Comparison of ENCODE assay signal across 8 cellular contexts in the genomic region with DNA sequence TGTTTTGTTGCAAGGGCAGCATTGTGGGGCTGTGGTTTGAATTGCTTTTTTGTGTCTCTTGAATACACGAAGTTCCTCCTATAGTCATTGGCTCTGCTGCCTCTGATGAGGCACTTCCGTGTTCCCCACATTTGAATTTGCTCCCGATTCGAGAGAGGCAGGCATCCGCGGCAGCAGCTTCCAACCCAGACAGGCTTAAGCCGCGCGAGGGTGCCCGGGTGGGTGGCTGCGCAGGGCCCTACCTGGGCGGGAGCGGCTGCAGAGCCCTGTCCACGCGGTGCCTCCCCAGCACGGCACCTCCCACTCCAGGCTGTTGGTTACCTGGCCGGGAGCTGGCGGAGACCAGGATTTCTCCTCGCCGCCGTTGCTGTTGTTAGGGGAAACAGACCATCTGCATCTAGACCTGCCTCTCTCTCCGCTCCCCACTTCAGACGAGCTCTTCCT.
DNase-seq lines count a peak whose midpoint lies in the region; ATAC-seq and TF ChIP-seq lines count a peak whose summit lies in the region.

No MANE protein-coding gene starts in this region.

- POLR2A ChIA-PET in T-cell (lab: Charles Lee) = no interaction called here

- peaks cover 8 to 13% of the 10 kb centered on the region in 2 donors for H3K27me3 Mint-ChIP-seq in T-cell

- DNase-seq in COLO668 (lab: John Stamatoyannopoulos, UW; ENCODE audit: unreplicated experiment) = peak; percentile 91
- peak in 24 of 34 experiments; percentile 1 to 47 (median 11) for DNase-seq in T-cell
- DNase-seq in colonic mucosa = peak; percentile 71
- DNase-seq in vagina (ENCODE audit: extremely low spot score in 2 of 2) = no peak
- DNase-seq in SKM-1 (lab: John Stamatoyannopoulos, UW; ENCODE audit: unreplicated experiment) = no peak
- no peak for DNase-seq in SKM-1 treated with dmso at 0.1 percent for 144 hours (lab: John Stamatoyannopoulos, UW; ENCODE audit: unreplicated experiment)

- peak overlapping the region; percentile 20 to 61 for H3K9ac ChIP-seq in colonic mucosa (ENCODE audit: low read depth in 2 of 2, low read length in 2 of 2)

- H3K4me1 Mint-ChIP-seq in T-cell = peaks cover 16 to 24% (median 21%) of the 10 kb centered on the region in 3 donors

- H3K27ac Mint-ChIP-seq in T-cell = peak overlapping the region in 1 of 2 donors; percentile 59

- H3K27ac ChIP-seq in colonic mucosa = no peak overlapping the region
- peak overlapping the region; percentile 4 for H3K27ac ChIP-seq in muscle layer of duodenum (ENCODE audit: low read length)
- H3K27ac ChIP-seq in vagina = no peak overlapping the region

- H3K4me1 ChIP-seq in colonic mucosa (no peaks in the 10 kb centered on the region), muscle layer of duodenum (ENCODE audit: control insufficient read depth in 1 of 2, insufficient read depth in 2 of 2, low read length in 2 of 2) (no peaks in the 10 kb centered on the region), vagina (peaks cover 13% of the 10 kb centered on the region)

- ATAC-seq in HG02798 (IDR thresholded peaks at IDR 0.05; ENCODE audit: poor library complexity, unreplicated experiment) = peak; percentile 63
- ATAC-seq in T-cell (replicated peaks in 1 of 4) = peak; percentile 50 to 83 (median 79)

- no peak for TF ChIP-seq POLR2A in vagina (IDR thresholded peaks at IDR 0.05)

- H3K9me3 ChIP-seq in colonic mucosa (no peaks in the 10 kb centered on the region), muscle layer of duodenum (ENCODE audit: control insufficient read depth in 1 of 2, low read length in 2 of 2) (no peaks in the 10 kb centered on the region), vagina (no peaks in the 10 kb centered on the region)

- H3K4me3 Mint-ChIP-seq in T-cell = peak overlapping the region; percentile 79 to 84 (median 79)

- intact Hi-C loops in colonic mucosa (cut with DNase I) (no loop called here), vagina (cut with DNase I) (no loop called here)

- TF ChIP-seq CTCF in colonic mucosa (IDR thresholded peaks at IDR 0.05) (no peak), vagina (IDR thresholded peaks at IDR 0.05) (no peak)

- no peaks in the 10 kb centered on the region for H3K9me3 Mint-ChIP-seq in T-cell

- no peaks in the 10 kb centered on the region for H3K36me3 ChIP-seq in colonic mucosa
- H3K36me3 ChIP-seq in muscle layer of duodenum (ENCODE audit: control insufficient read depth in 1 of 2, insufficient read depth in 2 of 2, low read length in 2 of 2) = no peaks in the 10 kb centered on the region
- no peaks in the 10 kb centered on the region for H3K36me3 ChIP-seq in vagina

- no peaks in the 10 kb centered on the region for H3K36me3 Mint-ChIP-seq in T-cell

- CTCF ChIA-PET in T-cell (lab: Charles Lee) = interaction anchor here in 1 of 2 donors (1.1 to 1.3 kb wide), 2 partner anchors 12 to 14 kb away, joined by 3 read pairs; no protein-coding TSS in a partner anchor

- H3K27me3 ChIP-seq in colonic mucosa (no peaks in the 10 kb centered on the region), muscle layer of duodenum (ENCODE audit: low read depth, low read length) (no peaks in the 10 kb centered on the region), vagina (no peaks in the 10 kb centered on the region)

- H3K4me3 ChIP-seq in colonic mucosa (peak overlapping the region; percentile 11), muscle layer of duodenum (ENCODE audit: low read depth in 1 of 2, low read length in 2 of 2) (peak overlapping the region; percentile 41 to 67), vagina (peak overlapping the region; percentile 28 to 35)

Comparison
In these comparisons a context has a peak if more than half of its experiments do, and no peak if none do; other contexts are left out.
1. DNase-seq: peak in COLO668 (single experiment), T-cell (24 of 34) and colonic mucosa (single experiment); none in vagina (0 of 2), SKM-1 (single experiment) and SKM-1 treated with dmso at 0.1 percent for 144 hours (single experiment).
2. Peak in every context shown above with its lines, with median percentiles within 50 percentile points of each other: H3K4me3 ChIP-seq.